In the genomic region with DNA sequence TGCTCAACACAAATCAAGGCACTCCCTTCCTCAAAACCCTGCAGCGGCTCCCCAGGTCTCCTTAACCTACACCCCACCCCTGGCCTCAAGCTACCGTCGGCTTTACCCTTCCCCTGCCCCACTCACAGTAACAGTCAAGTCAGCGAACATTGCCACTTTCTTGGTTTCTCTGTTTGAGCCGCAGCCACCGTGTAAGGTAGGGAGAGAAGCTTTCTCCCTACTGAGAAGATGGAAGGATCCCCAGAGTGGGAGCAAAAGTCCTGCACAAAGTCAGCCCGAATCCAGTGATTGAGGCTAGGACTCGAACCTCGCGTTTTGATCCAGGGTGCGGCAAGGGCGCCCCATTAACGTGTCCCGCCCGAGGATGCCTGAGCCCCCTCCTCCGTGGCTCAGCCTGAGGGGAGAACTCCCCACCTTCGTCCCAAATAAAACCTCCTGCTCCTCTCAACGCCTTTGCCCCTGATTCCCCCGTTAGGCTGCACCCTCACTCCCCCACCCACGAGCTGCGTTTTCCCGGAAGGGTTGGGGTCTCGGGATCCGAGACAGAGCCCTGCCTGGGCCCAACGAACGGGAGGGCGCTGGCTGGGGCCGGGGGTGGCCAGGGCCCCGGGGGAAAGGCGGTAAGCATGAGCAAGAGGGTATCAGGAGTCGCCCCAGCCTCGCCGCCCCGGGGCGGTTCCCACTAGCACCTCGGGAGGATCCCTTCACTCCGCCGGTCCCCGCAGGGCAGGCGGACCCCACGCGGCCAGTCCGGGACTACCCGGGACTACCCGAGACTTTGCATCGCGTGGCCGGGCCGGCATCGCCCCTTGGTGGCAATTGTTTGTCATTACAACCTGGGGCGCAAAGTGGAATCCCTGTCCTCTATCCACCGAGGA, we compare ENCODE assay signal across 8 cellular contexts. TPM values are rescaled to one million over a fixed set of nuclear protein-coding genes. Genes with fewer than 3 reads are reported as not detected.
DNase-seq lines count a peak whose midpoint lies in the region; ATAC-seq and TF ChIP-seq lines count a peak whose summit lies in the region.

No MANE protein-coding gene starts in this region.

- in situ Hi-C loops in T47D (cut with HindIII; ENCODE audit: low pct_unique_long_range_greater_than_20kb, low sequenced_read_pairs) = no loop called here

- ATAC-seq in HG03097 (IDR thresholded peaks at IDR 0.05; ENCODE audit: low FRiP score, unreplicated experiment) = no peak
- ATAC-seq in HG03045 (IDR thresholded peaks at IDR 0.05; ENCODE audit: unreplicated experiment) = no peak

- TF ChIP-seq CTCF in VCaP (conservative IDR thresholded peaks at IDR 0.05) = peak; percentile 97

- H3K27ac ChIP-seq in VCaP = peak overlapping the region; percentile 45; the same call in 1 of the 2 replicates

- DNase-seq in ELF-1 (ENCODE audit: low read depth, low spot score) (peak; percentile 70), LHCN-M2 (ENCODE audit: low read depth) (peak; percentile 53), T47D (ENCODE audit: low read depth in 1 of 2, low spot score in 1 of 2) (peak; percentile 79 to 85), iPS-NIHi7 (ENCODE audit: extremely low spot score) (peak; percentile 79)
- DNase-seq in stimulated activated CD4-positive, alpha-beta T cell treated with anti-CD3 and anti-CD28 coated beads, Interleukin-12 subunit alpha, Interleukin-12 subunit beta, amount 100 ng/mL, for 24 hours (ENCODE audit: low read depth in 2 of 2) = peak; percentile 46 to 64

RNA-seq across cellular contexts. Expression of a gene that starts 9.9 kb away (rescaled TPM):
- 1.5 and 1.6 TPM in 2 replicates for total RNA-seq in LHCN-M2 (2014; rRNA removed)
- 1.7 TPM for polyA plus RNA-seq in LHCN-M2 (2012)

RNA-seq across cellular contexts. Expression of a gene that starts 20.3 kb away (rescaled TPM):
- 38.1 and 44.7 TPM in 2 replicates for total RNA-seq in LHCN-M2 (2014; rRNA removed)
- 26.8 TPM for polyA plus RNA-seq in LHCN-M2 (2012)

RNA-seq across cellular contexts. Expression of a gene that starts 40.8 kb away (rescaled TPM):
- not detected in 2 replicates for total RNA-seq in LHCN-M2 (2014; rRNA removed)
- polyA plus RNA-seq in LHCN-M2 (2012) = 0.07 TPM

RNA-seq across cellular contexts. Expression of a gene that starts 52.2 kb away (rescaled TPM):
- not detected in 2 replicates for total RNA-seq in LHCN-M2 (2014; rRNA removed)
- not detected for polyA plus RNA-seq in LHCN-M2 (2012)
